ENCODE assay signal across 23 cellular contexts in the genomic region with DNA sequence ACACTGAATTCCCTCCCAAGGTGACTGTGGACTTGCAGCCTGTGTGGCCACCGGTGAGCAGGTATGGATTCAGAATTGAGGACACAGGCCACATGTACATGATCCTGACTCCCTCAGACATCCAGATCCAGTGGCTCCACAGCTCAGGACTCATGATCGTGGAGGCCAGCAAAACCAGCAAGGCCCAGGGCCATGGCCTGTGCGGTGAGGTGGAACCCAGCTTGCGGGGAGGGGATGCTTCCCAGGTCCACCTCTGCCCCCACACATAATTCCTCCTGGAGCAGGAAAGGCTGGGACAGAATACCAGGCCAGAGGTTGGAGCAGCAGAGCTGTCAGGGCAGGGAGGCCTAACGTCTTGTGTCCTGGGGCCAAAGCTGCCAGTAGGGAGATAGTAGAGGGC.
"Had no signal": no experiment of that assay in that cellular context is flagged by ENCODE, and none has a peak within 500 bp of the region (broad histone marks: within the 10 kb centered on the region; RNA-seq: fewer than 3 reads in every experiment).

No MANE protein-coding gene starts in this region.

- H3K36me3 ChIP-seq: ascending aorta had no signal

- H3K27ac ChIP-seq: ascending aorta, body of pancreas, VCaP had no signal

- ATAC-seq: activated CD4-positive, alpha-beta T cell treated with anti-CD3 and anti-CD28 coated beads for 36 hours; body of pancreas; K562; PC-3; T-cell had no signal

- H3K4me3 ChIP-seq: ascending aorta, body of pancreas, K562 had no signal

- H3K27me3 ChIP-seq: ascending aorta, body of pancreas had no signal

- H3K9me3 ChIP-seq: ascending aorta, body of pancreas had no signal

- DNase-seq: activated CD4-positive, alpha-beta memory T cell treated with anti-CD3 and anti-CD28 coated beads, Interleukin-2, amount 10 ng/mL, durations not matched to agents 7 days and 5 days; activated CD4-positive, alpha-beta T cell treated with anti-CD3 and anti-CD28 coated beads for 36 hours; activated CD4-positive, alpha-beta T cell treated with anti-CD3 and anti-CD28 coated beads, Interleukin-2, amount 50 U/mL, for 1 hour; activated CD8-positive, alpha-beta memory T cell treated with anti-CD3 and anti-CD28 coated beads, Interleukin-2, amount 50 U/mL, for 4 hours; activated naive CD4-positive, alpha-beta T cell; activated T-cell treated with anti-CD3 and anti-CD28 coated beads, Interleukin-2, amount 50 U/mL, for 1 hour; amniotic stem cell; body of pancreas; MM.1S; NCI-H1105; NCI-H1436; NCI-H187; NCI-H2081; NCI-H510A treated with DMSO at 0.1 percent for 48 hours; PC-3; SIG-M5; T-cell; T-helper 2 cell; T1000 had no signal

- H3K4me3 Mint-ChIP-seq: activated CD4-positive, alpha-beta memory T cell treated with anti-CD3 and anti-CD28 coated beads, Interleukin-2, amount 10 ng/mL, durations not matched to agents 7 days and 5 days; activated CD4-positive, alpha-beta T cell treated with anti-CD3 and anti-CD28 coated beads for 36 hours; activated naive CD4-positive, alpha-beta T cell treated with anti-CD3 and anti-CD28 coated beads, Interleukin-2, amount 50 U/mL, for 24 hours; T-cell had no signal

- H3K36me3 Mint-ChIP-seq: activated naive CD4-positive, alpha-beta T cell treated with anti-CD3 and anti-CD28 coated beads, Interleukin-2, amount 50 U/mL, for 24 hours; T-cell had no signal

- H3K9me3 Mint-ChIP-seq: activated CD4-positive, alpha-beta memory T cell treated with anti-CD3 and anti-CD28 coated beads, Interleukin-2, amount 10 ng/mL, durations not matched to agents 7 days and 5 days had no signal

- H3K27ac Mint-ChIP-seq: activated CD4-positive, alpha-beta memory T cell treated with anti-CD3 and anti-CD28 coated beads, Interleukin-2, amount 10 ng/mL, durations not matched to agents 7 days and 5 days; activated CD4-positive, alpha-beta T cell treated with anti-CD3 and anti-CD28 coated beads for 36 hours; activated naive CD4-positive, alpha-beta T cell treated with anti-CD3 and anti-CD28 coated beads, Interleukin-2, amount 50 U/mL, for 24 hours; T-cell had no signal

- H3K4me1 ChIP-seq: ascending aorta, body of pancreas had no signal

- H3K4me1 Mint-ChIP-seq: activated CD4-positive, alpha-beta memory T cell treated with anti-CD3 and anti-CD28 coated beads, Interleukin-2, amount 10 ng/mL, durations not matched to agents 7 days and 5 days; activated CD4-positive, alpha-beta T cell treated with anti-CD3 and anti-CD28 coated beads for 36 hours; activated naive CD4-positive, alpha-beta T cell treated with anti-CD3 and anti-CD28 coated beads, Interleukin-2, amount 50 U/mL, for 24 hours; T-cell had no signal
